8 cellular contexts compared by ENCODE assay signal in genomic region chr4:153154010-153154975, GRCh38. TPM values are rescaled to one million over a fixed set of nuclear protein-coding genes. Genes with fewer than 3 reads are reported as not detected.
DNase-seq lines count a peak whose midpoint lies in the region; ATAC-seq, FAIRE-seq and TF ChIP-seq lines count a peak whose summit lies in the region.

No MANE protein-coding gene starts in this region.

- peaks cover 10% of the 10 kb centered on the region for H3K27me3 Mint-ChIP-seq in activated CD4-positive, alpha-beta T cell treated with anti-CD3 and anti-CD28 coated beads for 36 hours
- peaks cover 13% of the 10 kb centered on the region for H3K27me3 Mint-ChIP-seq in type B pancreatic cell

- H3K79me2 ChIP-seq in HepG2 (ENCODE audit: insufficient read depth, low read length): no peaks in the 10 kb centered on the region

- H3K36me3 ChIP-seq in HepG2 (replicated peaks in 1 of 2; ENCODE audit: control insufficient read depth in 1 of 2, insufficient read depth in 2 of 2, low read length in 2 of 2): no peaks in the 10 kb centered on the region

- no peak overlapping the region for H3K9ac ChIP-seq in HepG2 (ENCODE audit: insufficient read depth, low read depth, low read length)

- H4K20me1 ChIP-seq in HepG2 (ENCODE audit: insufficient read depth, low read length): no peaks in the 10 kb centered on the region

- in situ Hi-C loops in astrocyte of the cerebellum (cut with HindIII; ENCODE audit: low sequenced_read_pairs): no loop called here
- in situ Hi-C loops in HepG2 (cut with HindIII; ENCODE audit: extremely low pct_ligation_motif_present, low pct_unique_long_range_greater_than_20kb): loop anchor here (10.0 kb wide), 1 partner anchor 421 kb away; no protein-coding TSS in a partner anchor

- BruUV-seq in HepG2 (replicated peaks; lab: Mats Ljungman, UMichigan): no TSS peak

- POLR2A ChIA-PET in activated CD4-positive, alpha-beta T cell treated with anti-CD3 and anti-CD28 coated beads for 36 hours (lab: Charles Lee): no interaction called here
- POLR2A ChIA-PET in HepG2 (lab: Yijun Ruan, JAX): no interaction called here

- no peak for TF ChIP-seq CTCF in astrocyte of the cerebellum (IDR thresholded peaks at IDR 0.05; ENCODE audit: low read depth, low read length, missing control alignments)
- TF ChIP-seq CTCF in HepG2 (CRISPR knock-in tag; IDR thresholded peaks at IDR 0.05): no peak
- TF ChIP-seq CTCF in type B pancreatic cell (conservative IDR thresholded peaks at IDR 0.05): no peak

- peak overlapping the region; percentile 74 for H3K4me3 Mint-ChIP-seq in activated CD4-positive, alpha-beta T cell treated with anti-CD3 and anti-CD28 coated beads for 36 hours
- peak overlapping the region; percentile 92 for H3K4me3 Mint-ChIP-seq in type B pancreatic cell

- FAIRE-seq in HepG2 (lab: Jason Lieb, UNC): no peak

- H3K9me3 Mint-ChIP-seq in activated CD4-positive, alpha-beta T cell treated with anti-CD3 and anti-CD28 coated beads for 36 hours (ENCODE audit: low read depth): no peaks in the 10 kb centered on the region
- H3K9me3 Mint-ChIP-seq in type B pancreatic cell: no peaks in the 10 kb centered on the region

- H3K4me1 ChIP-seq in HepG2 (ENCODE audit: insufficient read depth, low read length): peaks cover 18% of the 10 kb centered on the region

- no peak overlapping the region for H2AFZ ChIP-seq in HepG2 (ENCODE audit: low read length)

- TF ChIP-seq RAD21 in HepG2 (CRISPR knock-in tag; IDR thresholded peaks at IDR 0.05): no peak

- intact Hi-C loops in activated CD4-positive, alpha-beta T cell treated with anti-CD3 and anti-CD28 coated beads for 36 hours (cut with DNase I, micrococcal nuclease): loop anchor here (5.0 to 10.0 kb wide), 3 partner anchors 53 to 1011 kb away; no protein-coding TSS in a partner anchor
- intact Hi-C loops in HepG2 (cut with micrococcal nuclease; ENCODE audit: unreplicated experiment): no loop called here

- H3K4me3 ChIP-seq in astrocyte of the cerebellum (ENCODE audit: low read depth, low read length): peak overlapping the region; percentile 50
- H3K4me3 ChIP-seq in HepG2 (replicated peaks in 1 of 3; ENCODE audit: insufficient read depth in 1 of 3, low read depth in 2 of 3, low read length in 3 of 3): peak overlapping the region in 2 of 3 experiments; percentile 31 to 67; a peak in 2 of 6 replicates

- no peak for TF ChIP-seq POLR2A in HepG2 (IDR thresholded peaks at IDR 0.05; ENCODE audit: insufficient read depth in 1 of 2, low read depth in 2 of 2, low read length in 2 of 2)

- TF ChIP-seq EP300 in HepG2 (IDR thresholded peaks at IDR 0.05; ENCODE audit: low read depth in 2 of 2, low read length in 2 of 2): no peak
- TF ChIP-seq EP300 in HepG2 (CRISPR knock-in tag; IDR thresholded peaks at IDR 0.05; ENCODE audit: borderline replicate concordance): no peak

- H3K4me2 ChIP-seq in HepG2 (ENCODE audit: low read depth, low read length): peak overlapping the region; percentile 83

- H3K36me3 Mint-ChIP-seq in activated CD4-positive, alpha-beta T cell treated with anti-CD3 and anti-CD28 coated beads for 36 hours (ENCODE audit: low read depth): no peaks in the 10 kb centered on the region
- no peaks in the 10 kb centered on the region for H3K36me3 Mint-ChIP-seq in type B pancreatic cell

- peaks cover 58% of the 10 kb centered on the region for H3K4me1 Mint-ChIP-seq in activated CD4-positive, alpha-beta T cell treated with anti-CD3 and anti-CD28 coated beads for 36 hours
- H3K4me1 Mint-ChIP-seq in type B pancreatic cell (ENCODE audit: unreplicated experiment): peaks cover 35% of the 10 kb centered on the region

- H3K27me3 ChIP-seq in HepG2 (ENCODE audit: control insufficient read depth in 1 of 2, insufficient read depth in 2 of 2, low read length in 2 of 2): peaks cover 6 to 49% of the 10 kb centered on the region in 2 experiments

- H3K27ac Mint-ChIP-seq in activated CD4-positive, alpha-beta T cell treated with anti-CD3 and anti-CD28 coated beads for 36 hours: peak overlapping the region; percentile 80
- peak overlapping the region; percentile 99 for H3K27ac Mint-ChIP-seq in type B pancreatic cell

- ATAC-seq in activated CD4-positive, alpha-beta T cell treated with anti-CD3 and anti-CD28 coated beads for 36 hours: peak; percentile 7
- ATAC-seq in HepG2: no peak
- ATAC-seq in GM19324 (IDR thresholded peaks at IDR 0.05; ENCODE audit: low FRiP score, unreplicated experiment): no peak

- CTCF ChIA-PET in activated CD4-positive, alpha-beta T cell treated with anti-CD3 and anti-CD28 coated beads for 36 hours (lab: Charles Lee): interaction anchor here (0.9 kb wide), 1 partner anchor 40 kb away, joined by 3 read pairs; no protein-coding TSS in a partner anchor
- CTCF ChIA-PET in HepG2 (lab: Yijun Ruan, JAX; ENCODE audit: low intra/inter-chr PET ratio, low total read pairs): no interaction called here

- WGBS in HepG2 (ENCODE audit: low lambda C conversion rate): 29% methylated on average over 13 of the region's 15 CpGs

- H3K27ac ChIP-seq in HepG2 (ENCODE audit: extremely low read length, insufficient read depth, low read length): no peak overlapping the region

- H3K9me3 ChIP-seq in HepG2 (ENCODE audit: low read length): no peaks in the 10 kb centered on the region

- DNase-seq in activated CD4-positive, alpha-beta T cell treated with anti-CD3 and anti-CD28 coated beads for 36 hours: peak; percentile 42
- no peak for DNase-seq in activated CD4-positive, alpha-beta T cell treated with anti-CD3 and anti-CD28 coated beads, Interleukin-2, amount 50 U/mL, for 1 hour
- DNase-seq in NCI-H2227 (lab: John Stamatoyannopoulos, UW; ENCODE audit: unreplicated experiment) (peak; percentile 52), astrocyte of the cerebellum (ENCODE audit: low read depth) (peak; percentile 28), HepG2 (ENCODE audit: low spot score) (no peak), type B pancreatic cell (ENCODE audit: extremely low spot score, unreplicated experiment) (no peak), AML-193 (lab: John Stamatoyannopoulos, UW) (no peak)

TF ChIP-seq in HepG2, 621 proteins besides CTCF, POLR2A, EP300 and RAD21:
- TF ChIP-seq ZNF629 (CRISPR knock-in tag; conservative IDR thresholded peaks at IDR 0.05): peak; percentile 58; the same call in 1 of the 2 replicates
- peak; percentile 17; the same call in 1 of the 2 replicates for TF ChIP-seq RAD51 (IDR thresholded peaks at IDR 0.05; ENCODE audit: borderline replicate concordance)
- TF ChIP-seq, protein P1, sequence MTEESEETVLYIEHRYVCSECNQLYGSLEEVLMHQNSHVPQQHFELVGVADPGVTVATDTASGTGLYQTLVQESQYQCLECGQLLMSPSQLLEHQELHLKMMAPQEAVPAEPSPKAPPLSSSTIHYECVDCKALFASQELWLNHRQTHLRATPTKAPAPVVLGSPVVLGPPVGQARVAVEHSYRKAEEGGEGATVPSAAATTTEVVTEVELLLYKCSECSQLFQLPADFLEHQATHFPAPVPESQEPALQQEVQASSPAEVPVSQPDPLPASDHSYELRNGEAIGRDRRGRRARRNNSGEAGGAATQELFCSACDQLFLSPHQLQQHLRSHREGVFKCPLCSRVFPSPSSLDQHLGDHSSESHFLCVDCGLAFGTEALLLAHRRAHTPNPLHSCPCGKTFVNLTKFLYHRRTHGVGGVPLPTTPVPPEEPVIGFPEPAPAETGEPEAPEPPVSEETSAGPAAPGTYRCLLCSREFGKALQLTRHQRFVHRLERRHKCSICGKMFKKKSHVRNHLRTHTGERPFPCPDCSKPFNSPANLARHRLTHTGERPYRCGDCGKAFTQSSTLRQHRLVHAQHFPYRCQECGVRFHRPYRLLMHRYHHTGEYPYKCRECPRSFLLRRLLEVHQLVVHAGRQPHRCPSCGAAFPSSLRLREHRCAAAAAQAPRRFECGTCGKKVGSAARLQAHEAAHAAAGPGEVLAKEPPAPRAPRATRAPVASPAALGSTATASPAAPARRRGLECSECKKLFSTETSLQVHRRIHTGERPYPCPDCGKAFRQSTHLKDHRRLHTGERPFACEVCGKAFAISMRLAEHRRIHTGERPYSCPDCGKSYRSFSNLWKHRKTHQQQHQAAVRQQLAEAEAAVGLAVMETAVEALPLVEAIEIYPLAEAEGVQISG (CRISPR knock-in tag; IDR thresholded peaks at IDR 0.05): no peak

RNA-seq across cellular contexts. Expression of gene TRIM2, which starts 50.0 kb away (rescaled TPM):
- total RNA-seq in activated CD4-positive, alpha-beta T cell treated with anti-CD3 and anti-CD28 coated beads for 36 hours: 1 to 10 TPM; 1.0 to 1.6 TPM
- total RNA-seq in HepG2 (2016; rRNA removed; fragmentation: Illumina TruSeq; extraction: Trizol): 4.2 and 7.0 TPM in 2 replicates
- total RNA-seq in HepG2 (2016; cell fraction: cytosol; rRNA removed; fragmentation: Illumina TruSeq; extraction: Trizol; ENCODE audit: low read depth): 1.8 and 2.6 TPM in 2 replicates
- total RNA-seq in HepG2 (2016; cell fraction: insoluble cytoplasmic fraction; rRNA removed; fragmentation: Illumina TruSeq; extraction: Trizol): 3.7 and 4.1 TPM in 2 replicates
- 1.2 and 1.3 TPM in 2 replicates for total RNA-seq in HepG2 (2016; cell fraction: membrane; rRNA removed; fragmentation: Illumina TruSeq; extraction: Trizol)
- total RNA-seq in HepG2 (2016; cell fraction: nucleus; rRNA removed; fragmentation: Illumina TruSeq; extraction: Trizol): 5.2 and 6.5 TPM in 2 replicates
- 2.1 and 2.9 TPM in 2 replicates for polyA plus RNA-seq in HepG2 (2011; rRNA removed)
- 2.1 and 2.4 TPM in 2 replicates for polyA plus RNA-seq in HepG2 (2011; cell fraction: cytosol; rRNA removed)
- 2.8 and 4.0 TPM in 2 replicates for polyA plus RNA-seq in HepG2 (2011; cell fraction: nucleus; rRNA removed)
- 1.9 and 2.8 TPM in 2 replicates for polyA plus RNA-seq in HepG2 (2012)
- 0.27 and 0.29 TPM in 2 replicates for polyA plus RNA-seq in HepG2 (2016; cell fraction: cytosol; fragmentation: Illumina TruSeq; extraction: Trizol; ENCODE audit: low read depth)
- 2.8 and 2.9 TPM in 2 replicates for polyA plus RNA-seq in HepG2 (2016; cell fraction: insoluble cytoplasmic fraction; fragmentation: Illumina TruSeq; extraction: Trizol; ENCODE audit: low read depth)
- polyA plus RNA-seq in HepG2 (2016; cell fraction: membrane; fragmentation: Illumina TruSeq; extraction: Trizol; ENCODE audit: low read depth): 0.50 and 0.55 TPM in 2 replicates
- 2.9 and 3.5 TPM in 2 replicates for polyA plus RNA-seq in HepG2 (2016; cell fraction: nucleus; fragmentation: Illumina TruSeq; extraction: Trizol; ENCODE audit: insufficient read depth, low read depth)
- 10.3 and 18.9 TPM in 2 replicates for polyA minus RNA-seq in HepG2 (2011; rRNA and poly(A)+ RNA removed; ENCODE audit: low replicate concordance)
- polyA minus RNA-seq in HepG2 (2011; cell fraction: cytosol; rRNA and poly(A)+ RNA removed): 4.3 and 6.3 TPM in 2 replicates
- polyA minus RNA-seq in HepG2 (2011; cell fraction: nucleus; rRNA and poly(A)+ RNA removed): 10.4 and 12.2 TPM in 2 replicates
- total RNA-seq in type B pancreatic cell (ENCODE audit: low replicate concordance): 83.1 and 105 TPM in 2 replicates

Comparison
In these comparisons a context has a peak if more than half of its experiments do, and no peak if none do; other contexts are left out.
1. DNase-seq: peak in activated CD4-positive, alpha-beta T cell treated with anti-CD3 and anti-CD28 coated beads for 36 hours (single experiment), NCI-H2227 (single experiment) and astrocyte of the cerebellum (single experiment); none in activated CD4-positive, alpha-beta T cell treated with anti-CD3 and anti-CD28 coated beads, Interleukin-2, amount 50 U/mL, for 1 hour (single experiment), HepG2 (single experiment), type B pancreatic cell (single experiment) and AML-193 (0 of 2).
2. RNA of gene TRIM2, which starts 50.0 kb away (total RNA-seq): 83.1 to 105 TPM in type B pancreatic cell; 1.2 to 7.0 TPM in HepG2 and 1.0 to 1.6 TPM in activated CD4-positive, alpha-beta T cell treated with anti-CD3 and anti-CD28 coated beads for 36 hours; every median in the first group is over 10 times any median in the second.